8 cellular contexts compared by ENCODE assay signal in the genomic region with DNA sequence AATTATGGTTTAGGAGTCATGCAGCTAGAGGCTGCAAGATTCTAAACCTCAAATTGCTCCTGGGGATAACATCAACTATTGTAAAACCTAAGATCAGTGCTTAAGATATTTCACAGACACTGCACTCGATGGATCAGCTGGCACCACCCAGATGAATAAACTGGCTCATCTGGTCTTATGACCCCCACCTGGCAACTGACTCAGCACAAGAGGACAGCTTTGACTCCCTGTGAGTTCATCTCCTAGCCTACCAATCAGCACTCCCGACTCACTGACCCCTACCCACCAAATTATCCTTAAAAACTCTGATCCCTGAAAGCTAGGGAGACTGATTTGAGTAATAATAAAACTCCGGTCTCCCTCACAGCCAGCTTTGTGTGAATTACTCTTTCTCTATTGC. TPM values are rescaled to one million over a fixed set of nuclear protein-coding genes. Genes with fewer than 3 reads are reported as not detected.
A peak's percentile ranks its signal among the peaks of the same experiment; 100 is the strongest.
DNase-seq lines count a peak whose midpoint lies in the region; ATAC-seq, FAIRE-seq and TF ChIP-seq lines count a peak whose summit lies in the region.

No MANE protein-coding gene starts in this region.

- H4K20me1 ChIP-seq in HepG2 (ENCODE audit: insufficient read depth, low read length) = no peaks in the 10 kb centered on the region

- peaks cover 22% of the 10 kb centered on the region for H3K4me1 Mint-ChIP-seq in activated naive CD8-positive, alpha-beta T cell (ENCODE audit: low read depth)

- H3K27me3 ChIP-seq in HepG2 (ENCODE audit: control insufficient read depth in 1 of 2, insufficient read depth in 2 of 2, low read length in 2 of 2) = no peaks in the 10 kb centered on the region
- H3K27me3 ChIP-seq in right lobe of liver = no peaks in the 10 kb centered on the region
- H3K27me3 ChIP-seq in mesenchymal stem cell (ENCODE audit: control insufficient read depth in 1 of 2, insufficient read depth in 1 of 2, low read length in 2 of 2) = peaks cover 0 to 1% of the 10 kb centered on the region in 2 experiments
- no peaks in the 10 kb centered on the region for H3K27me3 ChIP-seq in vagina
- H3K27me3 ChIP-seq in left lung = no peaks in the 10 kb centered on the region

- H3K4ac ChIP-seq in mesenchymal stem cell (ENCODE audit: low read depth in 1 of 2, low read length in 2 of 2) = no peak overlapping the region

- no peaks in the 10 kb centered on the region for H3K27me3 Mint-ChIP-seq in activated naive CD8-positive, alpha-beta T cell

- no peak overlapping the region for H3K23ac ChIP-seq in mesenchymal stem cell (ENCODE audit: low read length in 2 of 2)

- H4K8ac ChIP-seq in mesenchymal stem cell (ENCODE audit: low read length) = no peak overlapping the region

- H3K18ac ChIP-seq in mesenchymal stem cell (ENCODE audit: low read depth in 1 of 2, low read length in 2 of 2) = no peak overlapping the region

- peaks cover 7% of the 10 kb centered on the region for H3K36me3 Mint-ChIP-seq in activated naive CD8-positive, alpha-beta T cell

- no peak overlapping the region for H3K9ac ChIP-seq in HepG2 (ENCODE audit: insufficient read depth, low read depth, low read length)
- H3K9ac ChIP-seq in mesenchymal stem cell (ENCODE audit: low read length) = peak overlapping the region; percentile 68

- H2BK5ac ChIP-seq in mesenchymal stem cell (ENCODE audit: low read depth, low read length, poor library complexity, severe bottlenecking) = no peak overlapping the region

- 80% methylated on average over 2 of the region's 3 CpGs for WGBS in HepG2 (ENCODE audit: low lambda C conversion rate)
- WGBS in right lobe of liver (ENCODE audit: insufficient coverage, low coverage, low lambda C conversion rate, missing lambda C conversion rate) = 90% methylated on average over 3 of the region's 3 CpGs
- 85% methylated on average over 3 of the region's 3 CpGs for WGBS in mesenchymal stem cell

- DNase-seq in HepG2 (ENCODE audit: low spot score) (no peak), right lobe of liver (no peak), mesenchymal stem cell (no peak), vagina (ENCODE audit: extremely low spot score in 2 of 2) (no peak), NCI-H2171 (lab: John Stamatoyannopoulos, UW) (no peak), AG20443 (ENCODE audit: low spot score) (no peak), left lung (no peak)

- H2BK12ac ChIP-seq in mesenchymal stem cell (ENCODE audit: low read length in 2 of 2) = no peak overlapping the region

- H3K79me1 ChIP-seq in mesenchymal stem cell (replicated peaks; ENCODE audit: low read length, poor library complexity, severe bottlenecking) = peaks cover 12% of the 10 kb centered on the region

- no peak for ATAC-seq in HepG2
- ATAC-seq in right lobe of liver = no peak
- no peak for ATAC-seq in left lung

- H3K4me2 ChIP-seq in HepG2 (ENCODE audit: low read depth, low read length) (peak overlapping the region; percentile 60; the same call in 1 of the 2 replicates), mesenchymal stem cell (ENCODE audit: low read length, poor library complexity, severe bottlenecking) (no peak overlapping the region)

- no peaks in the 10 kb centered on the region for H3K36me3 ChIP-seq in HepG2 (replicated peaks in 1 of 2; ENCODE audit: control insufficient read depth in 1 of 2, insufficient read depth in 2 of 2, low read length in 2 of 2)
- H3K36me3 ChIP-seq in right lobe of liver = peaks cover 0 to 4% (median 0%) of the 10 kb centered on the region in 4 donors
- H3K36me3 ChIP-seq in mesenchymal stem cell (ENCODE audit: control insufficient read depth in 1 of 2, insufficient read depth in 2 of 2, low read depth in 1 of 2, low read length in 2 of 2) = peaks cover 0 to 19% of the 10 kb centered on the region in 2 experiments
- H3K36me3 ChIP-seq in vagina = no peaks in the 10 kb centered on the region
- H3K36me3 ChIP-seq in left lung = no peaks in the 10 kb centered on the region

- in situ Hi-C loops in HepG2 (cut with HindIII; ENCODE audit: extremely low pct_ligation_motif_present, low pct_unique_long_range_greater_than_20kb) = no loop called here

- no peak overlapping the region for H2AK5ac ChIP-seq in mesenchymal stem cell (ENCODE audit: low read length, severe bottlenecking)

- H2BK120ac ChIP-seq in mesenchymal stem cell (ENCODE audit: low read depth, low read length) = no peak overlapping the region

- no peak for TF ChIP-seq RAD21 in HepG2 (CRISPR knock-in tag; IDR thresholded peaks at IDR 0.05)

- H3K9me3 ChIP-seq in HepG2 (ENCODE audit: low read length) (no peaks in the 10 kb centered on the region), right lobe of liver (no peaks in the 10 kb centered on the region), mesenchymal stem cell (ENCODE audit: control insufficient read depth, low read length) (no peaks in the 10 kb centered on the region), vagina (no peaks in the 10 kb centered on the region), left lung (no peaks in the 10 kb centered on the region)

- no peak for TF ChIP-seq EP300 in HepG2 (IDR thresholded peaks at IDR 0.05; ENCODE audit: low read depth in 2 of 2, low read length in 2 of 2)
- TF ChIP-seq EP300 in HepG2 (CRISPR knock-in tag; IDR thresholded peaks at IDR 0.05; ENCODE audit: borderline replicate concordance) = no peak

- H3K4me3 Mint-ChIP-seq in activated naive CD8-positive, alpha-beta T cell = peak overlapping the region; percentile 86

- BruUV-seq in HepG2 (replicated peaks; lab: Mats Ljungman, UMichigan) = TSS peak; percentile 86

- CTCF ChIA-PET in HepG2 (lab: Yijun Ruan, JAX; ENCODE audit: low intra/inter-chr PET ratio, low total read pairs) = no interaction called here

- no peaks in the 10 kb centered on the region for H3K9me3 Mint-ChIP-seq in activated naive CD8-positive, alpha-beta T cell (ENCODE audit: low read depth)

- H3K27ac Mint-ChIP-seq in activated naive CD8-positive, alpha-beta T cell = peak overlapping the region; percentile 81

- no peak overlapping the region for H3K27ac ChIP-seq in HepG2 (ENCODE audit: extremely low read length, insufficient read depth, low read length)
- H3K27ac ChIP-seq in right lobe of liver = no peak overlapping the region
- H3K27ac ChIP-seq in mesenchymal stem cell (ENCODE audit: low read length, poor library complexity, severe bottlenecking) = no peak overlapping the region
- H3K27ac ChIP-seq in vagina = peak overlapping the region; percentile 85
- no peak overlapping the region for H3K27ac ChIP-seq in left lung

- H3K4me1 ChIP-seq in HepG2 (ENCODE audit: insufficient read depth, low read length) = peaks cover 26% of the 10 kb centered on the region
- no peaks in the 10 kb centered on the region for H3K4me1 ChIP-seq in right lobe of liver
- peaks cover 6% of the 10 kb centered on the region for H3K4me1 ChIP-seq in mesenchymal stem cell (ENCODE audit: control insufficient read depth, insufficient read depth, low read depth, low read length)
- peaks cover 33% of the 10 kb centered on the region for H3K4me1 ChIP-seq in vagina
- peaks cover 0 to 15% of the 10 kb centered on the region in 2 donors for H3K4me1 ChIP-seq in left lung

- no peak overlapping the region for H3K14ac ChIP-seq in mesenchymal stem cell (ENCODE audit: low read length in 2 of 2)

- intact Hi-C loops in HepG2 (cut with micrococcal nuclease; ENCODE audit: unreplicated experiment) = no loop called here
- intact Hi-C loops in right lobe of liver (cut with DNase I) = no loop called here
- intact Hi-C loops in vagina (cut with DNase I) = no loop called here
- intact Hi-C loops in left lung (cut with DNase I) = no loop called here

- FAIRE-seq in HepG2 (lab: Jason Lieb, UNC) = no peak

- TF ChIP-seq CTCF in HepG2 (CRISPR knock-in tag; IDR thresholded peaks at IDR 0.05) (no peak), right lobe of liver (IDR thresholded peaks at IDR 0.05) (no peak), vagina (IDR thresholded peaks at IDR 0.05) (no peak), left lung (IDR thresholded peaks at IDR 0.05) (no peak)

- no peak overlapping the region for H4K91ac ChIP-seq in mesenchymal stem cell (ENCODE audit: low read length)

- POLR2A ChIA-PET in HepG2 (lab: Yijun Ruan, JAX) = interaction anchor here (0.6 kb wide), 1 partner anchor 571 kb away, joined by 4 read pairs; no protein-coding TSS in a partner anchor

- peaks cover 3% of the 10 kb centered on the region for H3K79me2 ChIP-seq in HepG2 (ENCODE audit: insufficient read depth, low read length)

- no peak overlapping the region for H2BK15ac ChIP-seq in mesenchymal stem cell (ENCODE audit: low read depth, poor library complexity, severe bottlenecking)

- H3K4me3 ChIP-seq in HepG2 (replicated peaks in 1 of 3; ENCODE audit: insufficient read depth in 1 of 3, low read depth in 2 of 3, low read length in 3 of 3) (no peak overlapping the region; a peak in 1 of 6 replicates), right lobe of liver (no peak overlapping the region), mesenchymal stem cell (ENCODE audit: insufficient read depth in 1 of 2, low read depth in 1 of 2, low read length in 2 of 2) (peak overlapping the region in 1 of 2 experiments; percentile 84), vagina (no peak overlapping the region), left lung (no peak overlapping the region)

- H2AFZ ChIP-seq in HepG2 (ENCODE audit: low read length) = no peak overlapping the region
- no peak overlapping the region for H2AFZ ChIP-seq in mesenchymal stem cell (ENCODE audit: low read depth, low read length)

- TF ChIP-seq POLR2A in HepG2 (IDR thresholded peaks at IDR 0.05; ENCODE audit: insufficient read depth in 1 of 2, low read depth in 2 of 2, low read length in 2 of 2) = no peak
- TF ChIP-seq POLR2A in right lobe of liver (IDR thresholded peaks at IDR 0.05) = no peak
- TF ChIP-seq POLR2A in vagina (IDR thresholded peaks at IDR 0.05) = no peak

RNA-seq across cellular contexts. Expression of a gene that starts 0.8 kb away (rescaled TPM):
- total RNA-seq in HepG2 (2016; rRNA removed; fragmentation: Illumina TruSeq; extraction: Trizol) (11.6 and 13.3 TPM in 2 replicates), right lobe of liver (1 to 10 TPM; 5.1 to 8.9 (median 7.2) TPM), vagina (20.4 TPM), left lung (10 to 100 TPM; 12.4 to 17.5 TPM)
- total RNA-seq in HepG2 (2016; cell fraction: cytosol; rRNA removed; fragmentation: Illumina TruSeq; extraction: Trizol; ENCODE audit: low read depth) = 1.5 and 4.2 TPM in 2 replicates
- 10.8 and 17.7 TPM in 2 replicates for total RNA-seq in HepG2 (2016; cell fraction: insoluble cytoplasmic fraction; rRNA removed; fragmentation: Illumina TruSeq; extraction: Trizol)
- 2.4 and 3.7 TPM in 2 replicates for total RNA-seq in HepG2 (2016; cell fraction: membrane; rRNA removed; fragmentation: Illumina TruSeq; extraction: Trizol)
- total RNA-seq in HepG2 (2016; cell fraction: nucleus; rRNA removed; fragmentation: Illumina TruSeq; extraction: Trizol) = 19.9 and 22.6 TPM in 2 replicates
- 4.0 and 5.4 TPM in 2 replicates for polyA plus RNA-seq in HepG2 (2011; rRNA removed)
- 1.7 and 2.4 TPM in 2 replicates for polyA plus RNA-seq in HepG2 (2011; cell fraction: cytosol; rRNA removed)
- 13.0 and 16.1 TPM in 2 replicates for polyA plus RNA-seq in HepG2 (2011; cell fraction: nucleus; rRNA removed)
- 2.4 and 3.4 TPM in 2 replicates for polyA plus RNA-seq in HepG2 (2012)
- polyA plus RNA-seq in HepG2 (2016; cell fraction: cytosol; fragmentation: Illumina TruSeq; extraction: Trizol; ENCODE audit: low read depth) = 0.66 and 1.2 TPM in 2 replicates
- 7.8 and 11.9 TPM in 2 replicates for polyA plus RNA-seq in HepG2 (2016; cell fraction: insoluble cytoplasmic fraction; fragmentation: Illumina TruSeq; extraction: Trizol; ENCODE audit: low read depth)
- polyA plus RNA-seq in HepG2 (2016; cell fraction: membrane; fragmentation: Illumina TruSeq; extraction: Trizol; ENCODE audit: low read depth) = 1.2 and 1.5 TPM in 2 replicates
- polyA plus RNA-seq in HepG2 (2016; cell fraction: nucleus; fragmentation: Illumina TruSeq; extraction: Trizol; ENCODE audit: insufficient read depth, low read depth) = 10.1 and 15.5 TPM in 2 replicates
- polyA minus RNA-seq in HepG2 (2011; rRNA and poly(A)+ RNA removed; ENCODE audit: low replicate concordance) = 4.6 and 13.0 TPM in 2 replicates
- polyA minus RNA-seq in HepG2 (2011; cell fraction: cytosol; rRNA and poly(A)+ RNA removed) = 1.9 and 3.1 TPM in 2 replicates
- polyA minus RNA-seq in HepG2 (2011; cell fraction: nucleus; rRNA and poly(A)+ RNA removed) = 32.6 and 33.7 TPM in 2 replicates
- polyA plus RNA-seq in mesenchymal stem cell (2013, experiment 1 of 2) = 8.1 TPM
- polyA plus RNA-seq in mesenchymal stem cell (2013, experiment 2 of 2) = 8.0 TPM
